Comparison of ENCODE assay signal across 8 cellular contexts in genomic region chr12:89019439-89020120, GRCh38.
DNase-seq lines count a peak whose midpoint lies in the region; ATAC-seq, FAIRE-seq and TF ChIP-seq lines count a peak whose summit lies in the region.

No MANE protein-coding gene starts in this region.

- H3K4me2 ChIP-seq in keratinocyte (ENCODE audit: control insufficient read depth, extremely low read depth, insufficient read depth, low read depth, low read length): peak overlapping the region; percentile 87

- H3K79me2 ChIP-seq in keratinocyte (ENCODE audit: control insufficient read depth, insufficient read depth, low read length): no peaks in the 10 kb centered on the region

- peak overlapping the region; percentile 96 for H2AFZ ChIP-seq in keratinocyte (ENCODE audit: control insufficient read depth, low read length)

- dilution Hi-C loops in keratinocyte (cut with MboI; ENCODE audit: extremely low pct_ligation_motif_present, low sequenced_read_pairs): no loop called here

- no peaks in the 10 kb centered on the region for H3K9me1 ChIP-seq in keratinocyte (ENCODE audit: control insufficient read depth, extremely low read depth, insufficient read depth, low read length)

- H3K27ac ChIP-seq in WERI-Rb-1: no peak overlapping the region
- peak overlapping the region; percentile 83 for H3K27ac ChIP-seq in keratinocyte (ENCODE audit: control insufficient read depth, insufficient read depth, low read length)

- H3K9me3 ChIP-seq in WERI-Rb-1 (ENCODE audit: severe bottlenecking): no peaks in the 10 kb centered on the region
- H3K9me3 ChIP-seq in keratinocyte (ENCODE audit: control insufficient read depth, low read depth, low read length): no peaks in the 10 kb centered on the region

- H3K9ac ChIP-seq in keratinocyte (ENCODE audit: control insufficient read depth, extremely low read depth, insufficient read depth, low read length): peak overlapping the region; percentile 70

- H3K27me3 ChIP-seq in WERI-Rb-1 (ENCODE audit: insufficient read depth, low read depth, severe bottlenecking): peaks cover 6% of the 10 kb centered on the region
- no peaks in the 10 kb centered on the region for H3K27me3 ChIP-seq in keratinocyte (ENCODE audit: control insufficient read depth, extremely low read depth, insufficient read depth, low read length)

- TF ChIP-seq CTCF in WERI-Rb-1 (IDR thresholded peaks at IDR 0.05; ENCODE audit: low read depth, low read length): peak; percentile 91
- TF ChIP-seq CTCF in cardiac fibroblast (IDR thresholded peaks at IDR 0.05; ENCODE audit: low read depth, low read length): peak; percentile 93
- peak; percentile 84 to 97 (median 96) for TF ChIP-seq CTCF in keratinocyte (optimal IDR thresholded peaks at IDR 0.05 in 1 of 3, IDR thresholded peaks at IDR 0.05 in 1 of 3, conservative IDR thresholded peaks at IDR 0.05 in 1 of 3; ENCODE audit: extremely low read depth in 1 of 3, insufficient read depth in 2 of 3, low read length in 3 of 3)

- H3K4me3 ChIP-seq in WERI-Rb-1 (ENCODE audit: low read depth, low read length) (peak overlapping the region; percentile 22), cardiac fibroblast (replicated peaks in 1 of 2; ENCODE audit: low read depth in 2 of 2, low read length in 2 of 2) (peak overlapping the region; percentile 18 to 48), keratinocyte (ENCODE audit: control insufficient read depth in 2 of 3, extremely low read depth in 1 of 3, insufficient read depth in 2 of 3, low read depth in 1 of 3, low read length in 3 of 3) (peak overlapping the region; percentile 20 to 86 (median 54))

- DNase-seq in AML-193 (lab: John Stamatoyannopoulos, UW): peak; percentile 89 to 90
- DNase-seq in NCI-H2196 (lab: John Stamatoyannopoulos, UW; ENCODE audit: unreplicated experiment): peak; percentile 86
- peak; percentile 84 for DNase-seq in WERI-Rb-1
- DNase-seq in cardiac fibroblast (ENCODE audit: low read depth in 2 of 2): peak; percentile 89 to 91
- no peak for DNase-seq in keratinocyte (ENCODE audit: low read depth, low spot score)
- DNase-seq in stimulated activated CD4-positive, alpha-beta T cell treated with anti-CD3 and anti-CD28 coated beads, Interleukin-15, amount 100 ng/mL, for 48 hours (ENCODE audit: low read depth in 2 of 2): peak; percentile 47 to 61

- H3K4me1 ChIP-seq in keratinocyte (ENCODE audit: control insufficient read depth, extremely low read depth, insufficient read depth, low read length): peaks cover 10% of the 10 kb centered on the region

- peak; percentile 97 for ATAC-seq in GM19035 (IDR thresholded peaks at IDR 0.05; ENCODE audit: unreplicated experiment)
- ATAC-seq in HG03196 (IDR thresholded peaks at IDR 0.05; ENCODE audit: unreplicated experiment): peak; percentile 93

- FAIRE-seq in keratinocyte (lab: Jason Lieb, UNC): peak; percentile 95

- H4K20me1 ChIP-seq in keratinocyte (ENCODE audit: control insufficient read depth, extremely low read depth, insufficient read depth, low read length): no peaks in the 10 kb centered on the region

- H3K36me3 ChIP-seq in WERI-Rb-1 (no peaks in the 10 kb centered on the region), keratinocyte (ENCODE audit: control insufficient read depth in 2 of 2, extremely low read depth in 1 of 2, insufficient read depth in 2 of 2, low read length in 2 of 2) (no peaks in the 10 kb centered on the region)
